In genomic region chr4:35934370-35934981, GRCh38 we compare ENCODE assay signal across 1 cellular context.
TF ChIP-seq lines count a peak whose summit lies in the region.

No MANE protein-coding gene starts in this region.

TF ChIP-seq in GM12878, 131 proteins besides CTCF, POLR2A, EP300 and RAD21 (continued from another document):
- TF ChIP-seq, protein P1, sequence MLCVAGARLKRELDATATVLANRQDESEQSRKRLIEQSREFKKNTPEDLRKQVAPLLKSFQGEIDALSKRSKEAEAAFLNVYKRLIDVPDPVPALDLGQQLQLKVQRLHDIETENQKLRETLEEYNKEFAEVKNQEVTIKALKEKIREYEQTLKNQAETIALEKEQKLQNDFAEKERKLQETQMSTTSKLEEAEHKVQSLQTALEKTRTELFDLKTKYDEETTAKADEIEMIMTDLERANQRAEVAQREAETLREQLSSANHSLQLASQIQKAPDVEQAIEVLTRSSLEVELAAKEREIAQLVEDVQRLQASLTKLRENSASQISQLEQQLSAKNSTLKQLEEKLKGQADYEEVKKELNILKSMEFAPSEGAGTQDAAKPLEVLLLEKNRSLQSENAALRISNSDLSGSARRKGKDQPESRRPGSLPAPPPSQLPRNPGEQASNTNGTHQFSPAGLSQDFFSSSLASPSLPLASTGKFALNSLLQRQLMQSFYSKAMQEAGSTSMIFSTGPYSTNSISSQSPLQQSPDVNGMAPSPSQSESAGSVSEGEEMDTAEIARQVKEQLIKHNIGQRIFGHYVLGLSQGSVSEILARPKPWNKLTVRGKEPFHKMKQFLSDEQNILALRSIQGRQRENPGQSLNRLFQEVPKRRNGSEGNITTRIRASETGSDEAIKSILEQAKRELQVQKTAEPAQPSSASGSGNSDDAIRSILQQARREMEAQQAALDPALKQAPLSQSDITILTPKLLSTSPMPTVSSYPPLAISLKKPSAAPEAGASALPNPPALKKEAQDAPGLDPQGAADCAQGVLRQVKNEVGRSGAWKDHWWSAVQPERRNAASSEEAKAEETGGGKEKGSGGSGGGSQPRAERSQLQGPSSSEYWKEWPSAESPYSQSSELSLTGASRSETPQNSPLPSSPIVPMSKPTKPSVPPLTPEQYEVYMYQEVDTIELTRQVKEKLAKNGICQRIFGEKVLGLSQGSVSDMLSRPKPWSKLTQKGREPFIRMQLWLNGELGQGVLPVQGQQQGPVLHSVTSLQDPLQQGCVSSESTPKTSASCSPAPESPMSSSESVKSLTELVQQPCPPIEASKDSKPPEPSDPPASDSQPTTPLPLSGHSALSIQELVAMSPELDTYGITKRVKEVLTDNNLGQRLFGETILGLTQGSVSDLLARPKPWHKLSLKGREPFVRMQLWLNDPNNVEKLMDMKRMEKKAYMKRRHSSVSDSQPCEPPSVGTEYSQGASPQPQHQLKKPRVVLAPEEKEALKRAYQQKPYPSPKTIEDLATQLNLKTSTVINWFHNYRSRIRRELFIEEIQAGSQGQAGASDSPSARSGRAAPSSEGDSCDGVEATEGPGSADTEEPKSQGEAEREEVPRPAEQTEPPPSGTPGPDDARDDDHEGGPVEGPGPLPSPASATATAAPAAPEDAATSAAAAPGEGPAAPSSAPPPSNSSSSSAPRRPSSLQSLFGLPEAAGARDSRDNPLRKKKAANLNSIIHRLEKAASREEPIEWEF (IDR thresholded peaks at IDR 0.05; ENCODE audit: insufficient replicate concordance, low read depth, low read length): no peak
- TF ChIP-seq WRNIP1 (IDR thresholded peaks at IDR 0.05; ENCODE audit: borderline replicate concordance, low read depth, low read length): no peak
- TF ChIP-seq BRCA1 (IDR thresholded peaks at IDR 0.05; ENCODE audit: low read depth, low read length): no peak
- TF ChIP-seq SMC3 (IDR thresholded peaks at IDR 0.05; ENCODE audit: borderline replicate concordance, low read length): peak; percentile 52; the same call in 1 of the 2 replicates
- no peak for TF ChIP-seq CREM (IDR thresholded peaks at IDR 0.05; ENCODE audit: low read depth)
- TF ChIP-seq, protein P2, sequence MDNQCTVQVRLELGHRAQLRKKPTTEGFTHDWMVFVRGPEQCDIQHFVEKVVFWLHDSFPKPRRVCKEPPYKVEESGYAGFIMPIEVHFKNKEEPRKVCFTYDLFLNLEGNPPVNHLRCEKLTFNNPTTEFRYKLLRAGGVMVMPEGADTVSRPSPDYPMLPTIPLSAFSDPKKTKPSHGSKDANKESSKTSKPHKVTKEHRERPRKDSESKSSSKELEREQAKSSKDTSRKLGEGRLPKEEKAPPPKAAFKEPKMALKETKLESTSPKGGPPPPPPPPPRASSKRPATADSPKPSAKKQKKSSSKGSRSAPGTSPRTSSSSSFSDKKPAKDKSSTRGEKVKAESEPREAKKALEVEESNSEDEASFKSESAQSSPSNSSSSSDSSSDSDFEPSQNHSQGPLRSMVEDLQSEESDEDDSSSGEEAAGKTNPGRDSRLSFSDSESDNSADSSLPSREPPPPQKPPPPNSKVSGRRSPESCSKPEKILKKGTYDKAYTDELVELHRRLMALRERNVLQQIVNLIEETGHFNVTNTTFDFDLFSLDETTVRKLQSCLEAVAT (IDR thresholded peaks at IDR 0.05): no peak
- no peak for TF ChIP-seq ZNF687 (IDR thresholded peaks at IDR 0.05)
